In the genomic region with DNA sequence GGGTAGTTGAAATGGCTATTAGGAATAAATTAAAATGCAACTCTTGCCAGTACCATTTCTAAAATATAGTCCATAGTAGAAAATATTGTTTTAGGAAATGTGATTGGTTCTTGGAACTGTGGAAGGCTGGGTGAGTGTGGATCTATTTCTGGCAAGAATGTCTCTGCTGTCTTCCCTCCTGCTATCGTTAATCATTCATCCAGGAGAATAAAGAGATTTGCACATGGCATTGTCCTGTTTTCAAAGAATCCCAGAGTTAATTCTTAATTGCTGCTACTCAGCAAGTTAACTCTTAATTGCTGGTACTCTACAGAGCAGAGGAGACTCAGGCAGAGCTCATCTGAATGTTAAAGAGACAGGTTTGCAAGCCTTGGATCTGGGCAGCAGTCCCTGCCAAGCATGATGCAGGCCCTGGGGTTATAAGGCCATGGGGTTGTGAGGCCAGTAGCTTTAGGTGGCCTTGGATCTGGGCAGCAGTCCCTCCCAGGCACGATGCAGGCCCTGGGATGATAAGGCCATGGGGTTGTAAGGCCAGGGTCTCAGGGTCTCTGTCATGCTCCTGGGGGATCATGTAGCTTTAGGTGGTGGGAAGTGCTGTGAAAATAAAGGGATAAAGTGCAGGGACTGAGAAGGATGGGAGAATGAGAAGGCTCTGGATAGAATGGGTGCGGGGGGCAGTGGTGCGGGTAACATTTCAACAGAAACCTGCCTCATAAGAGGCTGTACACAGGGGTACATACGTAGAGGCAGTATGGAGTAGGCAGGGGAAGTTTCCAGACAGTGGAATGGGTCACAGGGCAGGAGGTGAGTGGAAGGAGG, we compare ENCODE assay signal across 14 cellular contexts.
DNase-seq lines count a peak whose midpoint lies in the region; ATAC-seq and TF ChIP-seq lines count a peak whose summit lies in the region.
"Had no signal": no experiment of that assay in that cellular context is flagged by ENCODE, and none has a peak within 500 bp of the region (broad histone marks: within the 10 kb centered on the region; RNA-seq: fewer than 3 reads in every experiment).

No MANE protein-coding gene starts in this region.

- H3K27me3 Mint-ChIP-seq in H9 (ENCODE audit: low read depth) = no peaks in the 10 kb centered on the region
- H3K27me3 Mint-ChIP-seq in activated T-helper 17 cell treated with anti-CD3 and anti-CD28 coated beads, Interleukin-2, amount 50 U/mL, for 72 hours = no peaks in the 10 kb centered on the region

- H2BK5ac ChIP-seq in H9 (ENCODE audit: insufficient read length, low read length) = no peak overlapping the region

- no peak overlapping the region for H3K14ac ChIP-seq in H9 (ENCODE audit: insufficient read depth, low read length)

- DNase-seq in H9 (no peak), hepatocyte (ENCODE audit: low spot score) (no peak), NAMALWA (ENCODE audit: low spot score) (no peak), colonic mucosa (no peak), cerebellar nuclear complex (lab: John Stamatoyannopoulos, UW) (no peak), CD1c-positive myeloid dendritic cell (ENCODE audit: extremely low spot score) (no peak)
- DNase-seq: activated gamma-delta T cell, C1 segment of cervical spinal cord, esophagus squamous epithelium, NCI-H1092 had no signal

- no peak overlapping the region for H2AK5ac ChIP-seq in H9 (ENCODE audit: insufficient read length, low read length)

- H3K4me3 ChIP-seq in hepatocyte (no peak overlapping the region), rectal smooth muscle tissue (ENCODE audit: low read length) (no peak overlapping the region), colonic mucosa (no peak overlapping the region)
- H3K4me3 ChIP-seq: esophagus squamous epithelium, prostate gland had no signal

- H3K18ac ChIP-seq in H9 (ENCODE audit: insufficient read length, low read depth, low read length) = no peak overlapping the region

- no peaks in the 10 kb centered on the region for H3K79me1 ChIP-seq in H9 (ENCODE audit: insufficient read depth, low read depth, low read length, poor library complexity, severe bottlenecking)

- H3K27me3 ChIP-seq in H9 (ENCODE audit: insufficient read depth, low read length) (no peaks in the 10 kb centered on the region), hepatocyte (no peaks in the 10 kb centered on the region), rectal smooth muscle tissue (ENCODE audit: control insufficient read depth, insufficient read depth, low read length) (no peaks in the 10 kb centered on the region), colonic mucosa (no peaks in the 10 kb centered on the region)
- H3K27me3 ChIP-seq: esophagus squamous epithelium had no signal

- H4K91ac ChIP-seq in H9 (ENCODE audit: insufficient read length, low read depth, low read length) = no peak overlapping the region

- no peak overlapping the region for H3K56ac ChIP-seq in H9 (ENCODE audit: insufficient read length, low read depth, low read length)

- no peak overlapping the region for H3K9ac ChIP-seq in H9 (ENCODE audit: extremely low read depth, insufficient read length, low read length)
- no peak overlapping the region for H3K9ac ChIP-seq in rectal smooth muscle tissue (ENCODE audit: low read length)
- H3K9ac ChIP-seq in colonic mucosa (ENCODE audit: low read depth in 2 of 2, low read length in 2 of 2) = no peak overlapping the region

- TF ChIP-seq CTCF in H9 (conservative IDR thresholded peaks at IDR 0.05) (no peak), hepatocyte (IDR thresholded peaks at IDR 0.05; ENCODE audit: poor library complexity) (no peak), colonic mucosa (IDR thresholded peaks at IDR 0.05) (no peak)

- H2BK20ac ChIP-seq in H9 (ENCODE audit: low read depth, low read length, poor library complexity, severe bottlenecking) = no peak overlapping the region

- H2BK12ac ChIP-seq in H9 (ENCODE audit: insufficient read length, low read depth, low read length) = no peak overlapping the region

- H3K36me3 ChIP-seq in hepatocyte (replicated peaks; ENCODE audit: insufficient read depth, low read depth) = no peaks in the 10 kb centered on the region
- peaks cover 38% of the 10 kb centered on the region for H3K36me3 ChIP-seq in rectal smooth muscle tissue (ENCODE audit: control insufficient read depth, insufficient read depth, low read length)
- peaks cover 4% of the 10 kb centered on the region for H3K36me3 ChIP-seq in colonic mucosa
- H3K36me3 ChIP-seq: prostate gland had no signal

- no peak overlapping the region; a peak in 1 of 5 replicates for H3K4me3 Mint-ChIP-seq in H9
- no peak overlapping the region for H3K4me3 Mint-ChIP-seq in activated T-helper 17 cell treated with anti-CD3 and anti-CD28 coated beads, Interleukin-2, amount 50 U/mL, for 72 hours
- H3K4me3 Mint-ChIP-seq: T-helper 2 cell treated with Interferon-gamma antibody and Interleukin-4, amounts not matched to agents 5 μg/mL and 100 μg/mL, for 36 hours had no signal

- ATAC-seq in activated T-helper 17 cell treated with anti-CD3 and anti-CD28 coated beads, Interleukin-2, amount 50 U/mL, for 72 hours (replicated peaks) = no peak

- H2BK120ac ChIP-seq in H9 (ENCODE audit: low read depth, low read length, poor library complexity, severe bottlenecking) = no peak overlapping the region

- H3K4me1 ChIP-seq in H9 (ENCODE audit: insufficient read depth, low read length) (no peaks in the 10 kb centered on the region; the same call in 1 of the 2 replicates), hepatocyte (ENCODE audit: insufficient read depth) (peaks cover 15% of the 10 kb centered on the region), rectal smooth muscle tissue (ENCODE audit: control insufficient read depth, insufficient read depth, low read length) (peaks cover 20% of the 10 kb centered on the region), colonic mucosa (no peaks in the 10 kb centered on the region)
- H3K4me1 ChIP-seq: prostate gland had no signal

- H2BK15ac ChIP-seq in H9 (ENCODE audit: low read depth, low read length) = no peak overlapping the region

- H3K27ac ChIP-seq in H9 (ENCODE audit: insufficient read length, low read depth, low read length) = no peak overlapping the region
- no peak overlapping the region for H3K27ac ChIP-seq in hepatocyte
- H3K27ac ChIP-seq in rectal smooth muscle tissue (ENCODE audit: low read depth, low read length) = peak overlapping the region; percentile 38
- H3K27ac ChIP-seq in colonic mucosa = no peak overlapping the region
- H3K27ac ChIP-seq: prostate gland had no signal

- H4K5ac ChIP-seq in H9 (ENCODE audit: insufficient read length, low read depth, low read length) = no peak overlapping the region

- H4K8ac ChIP-seq in H9 (replicated peaks; ENCODE audit: insufficient read length, low read depth, low read length) = no peak overlapping the region

- H3K9me2 ChIP-seq in hepatocyte (replicated peaks; ENCODE audit: insufficient read depth) = no peaks in the 10 kb centered on the region

- H3K9me3 ChIP-seq in H9 (ENCODE audit: control insufficient read depth, low read depth, low read length) (no peaks in the 10 kb centered on the region), hepatocyte (ENCODE audit: low read depth) (no peaks in the 10 kb centered on the region), colonic mucosa (no peaks in the 10 kb centered on the region)
- H3K9me3 ChIP-seq: esophagus squamous epithelium, prostate gland had no signal

- WGBS in H9 (ENCODE audit: extremely low coverage, insufficient read length, low lambda C conversion rate) = no CpG with 5 or more reads among the region's 5 CpGs
- 66% methylated on average over 5 of the region's 5 CpGs for WGBS in hepatocyte (ENCODE audit: low lambda C conversion rate, missing lambda C conversion rate)

- H3K27ac Mint-ChIP-seq in H9 = peak overlapping the region in 2 of 3 experiments; percentile 65 to 76; a peak in 3 of 7 replicates
- peak overlapping the region; percentile 80 for H3K27ac Mint-ChIP-seq in activated T-helper 17 cell treated with anti-CD3 and anti-CD28 coated beads, Interleukin-2, amount 50 U/mL, for 72 hours

- no peaks in the 10 kb centered on the region for H3K79me2 ChIP-seq in H9 (ENCODE audit: insufficient read depth, low read length)
- H3K79me2 ChIP-seq in hepatocyte = no peaks in the 10 kb centered on the region

- H3K23ac ChIP-seq in H9 (ENCODE audit: insufficient read length, low read depth, low read length) = no peak overlapping the region

- H3T11ph ChIP-seq in H9 (ENCODE audit: low read length) = no peak overlapping the region

- peaks cover 17 to 38% of the 10 kb centered on the region in 2 experiments for H3K4me1 Mint-ChIP-seq in H9
- H3K4me1 Mint-ChIP-seq in activated T-helper 17 cell treated with anti-CD3 and anti-CD28 coated beads, Interleukin-2, amount 50 U/mL, for 72 hours = no peaks in the 10 kb centered on the region

- no peak overlapping the region for H3K4ac ChIP-seq in H9 (ENCODE audit: low read depth, low read length)

- H3K4me2 ChIP-seq in H9 (ENCODE audit: insufficient read depth, insufficient read length, low read length) = no peak overlapping the region
- H3K4me2 ChIP-seq in hepatocyte = peak overlapping the region; percentile 34

- no peaks in the 10 kb centered on the region for H3K23me2 ChIP-seq in H9 (ENCODE audit: insufficient read length, low read depth, low read length, poor library complexity, severe bottlenecking)

- H2AFZ ChIP-seq in H9 (ENCODE audit: low read length) (no peak overlapping the region), hepatocyte (no peak overlapping the region)

- intact Hi-C loops in colonic mucosa (cut with DNase I) = no loop called here

- H3K36me3 Mint-ChIP-seq in H9 (ENCODE audit: insufficient read depth in 1 of 3, low read depth in 3 of 3) = peaks cover 4 to 29% (median 11%) of the 10 kb centered on the region in 3 experiments; a peak in 6 of 7 replicates
- H3K36me3 Mint-ChIP-seq in activated T-helper 17 cell treated with anti-CD3 and anti-CD28 coated beads, Interleukin-2, amount 50 U/mL, for 72 hours (ENCODE audit: low read depth) = peaks cover 68% of the 10 kb centered on the region

- no peaks in the 10 kb centered on the region for H3K9me3 Mint-ChIP-seq in H9
- H3K9me3 Mint-ChIP-seq in activated T-helper 17 cell treated with anti-CD3 and anti-CD28 coated beads, Interleukin-2, amount 50 U/mL, for 72 hours = no peaks in the 10 kb centered on the region
- H3K9me3 Mint-ChIP-seq: T-helper 2 cell treated with Interferon-gamma antibody and Interleukin-4, amounts not matched to agents 5 μg/mL and 100 μg/mL, for 36 hours had no signal

- H4K20me1 ChIP-seq in H9 (ENCODE audit: control insufficient read depth, insufficient read depth, insufficient read length) (no peaks in the 10 kb centered on the region), hepatocyte (ENCODE audit: insufficient read depth, poor library complexity, severe bottlenecking) (no peaks in the 10 kb centered on the region)
